ENCODE assay signal across 8 cellular contexts in the genomic region with DNA sequence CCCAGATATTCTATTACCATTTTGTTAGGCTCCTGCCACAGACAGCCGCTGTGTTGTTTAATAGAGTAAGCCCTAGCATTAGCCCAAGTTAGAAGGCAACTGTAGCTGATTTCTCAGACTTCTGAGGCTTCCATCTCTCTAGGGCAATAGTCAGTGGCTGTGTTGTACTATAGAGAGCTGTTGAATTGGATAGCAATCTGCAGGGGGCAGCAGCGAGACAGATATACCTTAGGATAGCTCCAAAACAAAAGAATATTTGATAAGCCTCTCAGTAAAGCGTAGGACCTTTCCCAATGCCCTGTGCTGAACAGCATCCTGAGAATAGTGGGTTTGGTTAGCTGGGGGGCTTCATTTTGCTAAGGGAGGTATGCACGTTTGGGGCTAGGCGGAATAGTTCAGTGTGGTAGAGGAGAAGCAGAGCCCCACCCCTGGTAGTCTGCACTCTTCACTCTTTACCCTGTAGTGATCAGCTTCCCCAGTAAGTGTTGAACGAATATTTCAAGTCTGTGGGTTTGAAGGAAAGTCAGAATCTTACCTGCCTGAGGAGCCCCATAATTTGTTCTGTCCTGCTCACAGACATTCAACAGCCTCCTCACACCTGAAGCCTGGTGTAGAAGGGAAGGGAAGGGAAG.
DNase-seq lines count a peak whose midpoint lies in the region; FAIRE-seq and TF ChIP-seq lines count a peak whose summit lies in the region.

No MANE protein-coding gene starts in this region.

- H3K4me3 Mint-ChIP-seq in Calu3 (ENCODE audit: low read depth, unreplicated experiment), result no peak overlapping the region

- DNase-seq in Calu3 (peak; percentile 64), H7 (peak; percentile 43), SKM-1 (lab: John Stamatoyannopoulos, UW; ENCODE audit: unreplicated experiment) (peak; percentile 2), keratinocyte (ENCODE audit: low read depth, low spot score) (peak; percentile 5), DMS79 treated with DMSO at 0.1 percent for 48 hours (lab: John Stamatoyannopoulos, UW) (no peak), middle frontal gyrus (ENCODE audit: extremely low spot score, low spot score) (no peak), esophagus squamous epithelium (lab: John Stamatoyannopoulos, UW) (no peak)
- DNase-seq in effector CD4-positive, alpha-beta T cell, result no peak

- H3K9me3 ChIP-seq in keratinocyte (ENCODE audit: control insufficient read depth, low read depth, low read length), result no peaks in the 10 kb centered on the region
- no peaks in the 10 kb centered on the region for H3K9me3 ChIP-seq in esophagus squamous epithelium

- no peak overlapping the region for H3K27ac ChIP-seq in keratinocyte (ENCODE audit: control insufficient read depth, insufficient read depth, low read length)
- no peak overlapping the region for H3K27ac ChIP-seq in esophagus squamous epithelium

- TF ChIP-seq CTCF in Calu3 (IDR thresholded peaks at IDR 0.05; ENCODE audit: unreplicated experiment), result no peak
- TF ChIP-seq CTCF in keratinocyte (optimal IDR thresholded peaks at IDR 0.05 in 1 of 3, IDR thresholded peaks at IDR 0.05 in 1 of 3, conservative IDR thresholded peaks at IDR 0.05 in 1 of 3; ENCODE audit: extremely low read depth in 1 of 3, insufficient read depth in 2 of 3, low read length in 3 of 3), result peak; percentile 25 to 54 (median 51)
- TF ChIP-seq CTCF in esophagus squamous epithelium (IDR thresholded peaks at IDR 0.05), result peak in 2 of 6 experiments; percentile 8 to 49

- H3K4me1 ChIP-seq in keratinocyte (ENCODE audit: control insufficient read depth, extremely low read depth, insufficient read depth, low read length), result no peaks in the 10 kb centered on the region
- H3K4me1 ChIP-seq in esophagus squamous epithelium, result no peaks in the 10 kb centered on the region

- H3K4me1 Mint-ChIP-seq in Calu3 (ENCODE audit: low read depth, unreplicated experiment), result peaks cover 27% of the 10 kb centered on the region

- H3K4me2 ChIP-seq in keratinocyte (ENCODE audit: control insufficient read depth, extremely low read depth, insufficient read depth, low read depth, low read length), result no peak overlapping the region

- FAIRE-seq in keratinocyte (lab: Jason Lieb, UNC), result no peak

- no peak overlapping the region for H3K4me3 ChIP-seq in H7 (ENCODE audit: insufficient read depth, low read depth, low read length)
- no peak overlapping the region for H3K4me3 ChIP-seq in keratinocyte (ENCODE audit: control insufficient read depth in 2 of 3, extremely low read depth in 1 of 3, insufficient read depth in 2 of 3, low read depth in 1 of 3, low read length in 3 of 3)
- H3K4me3 ChIP-seq in esophagus squamous epithelium, result no peak overlapping the region

- dilution Hi-C loops in keratinocyte (cut with MboI; ENCODE audit: extremely low pct_ligation_motif_present, low sequenced_read_pairs), result no loop called here

- no peaks in the 10 kb centered on the region for H3K9me3 Mint-ChIP-seq in Calu3 (ENCODE audit: low read depth, unreplicated experiment)

- H3K36me3 Mint-ChIP-seq in Calu3 (ENCODE audit: insufficient read depth, unreplicated experiment), result no peaks in the 10 kb centered on the region

- H3K9ac ChIP-seq in keratinocyte (ENCODE audit: control insufficient read depth, extremely low read depth, insufficient read depth, low read length), result no peak overlapping the region

- no peaks in the 10 kb centered on the region for H3K79me2 ChIP-seq in keratinocyte (ENCODE audit: control insufficient read depth, insufficient read depth, low read length)

- H3K36me3 ChIP-seq in H7 (replicated peaks; ENCODE audit: control insufficient read depth, insufficient read depth, low read length) (no peaks in the 10 kb centered on the region), keratinocyte (ENCODE audit: control insufficient read depth in 2 of 2, extremely low read depth in 1 of 2, insufficient read depth in 2 of 2, low read length in 2 of 2) (no peaks in the 10 kb centered on the region), esophagus squamous epithelium (no peaks in the 10 kb centered on the region)

- BruUV-seq in Calu3 (replicated peaks; lab: Mats Ljungman, UMichigan), result no TSS peak

- H3K27ac Mint-ChIP-seq in Calu3 (ENCODE audit: unreplicated experiment), result no peak overlapping the region

- no peaks in the 10 kb centered on the region for H4K20me1 ChIP-seq in keratinocyte (ENCODE audit: control insufficient read depth, extremely low read depth, insufficient read depth, low read length)

- TF ChIP-seq POLR2A in esophagus squamous epithelium (IDR thresholded peaks at IDR 0.05), result no peak

- no peaks in the 10 kb centered on the region for H3K27me3 Mint-ChIP-seq in Calu3 (ENCODE audit: unreplicated experiment)

- CTCF ChIA-PET in Calu3 (lab: Charles Lee), result interaction anchor here (0.6 to 1.3 kb wide), 9 partner anchors 9 to 984 kb away, joined by 3 to 7 read pairs (median 3); no protein-coding TSS in a partner anchor

- 45 to 53% methylated on average over 6 of the region's 6 CpGs for WGBS in esophagus squamous epithelium, 2 donors

- H3K27me3 ChIP-seq in H7 (ENCODE audit: control insufficient read depth, insufficient read depth, low read length) (no peaks in the 10 kb centered on the region), keratinocyte (ENCODE audit: control insufficient read depth, extremely low read depth, insufficient read depth, low read length) (no peaks in the 10 kb centered on the region), esophagus squamous epithelium (peaks cover 0 to 54% (median 0%) of the 10 kb centered on the region in 4 donors)

- H2AFZ ChIP-seq in keratinocyte (ENCODE audit: control insufficient read depth, low read length), result no peak overlapping the region

- no peaks in the 10 kb centered on the region for H3K9me1 ChIP-seq in keratinocyte (ENCODE audit: control insufficient read depth, extremely low read depth, insufficient read depth, low read length)

- intact Hi-C loops in Calu3 (cut with micrococcal nuclease; ENCODE audit: unreplicated experiment) (no loop called here), esophagus squamous epithelium (cut with DNase I) (no loop called here)

Comparison
In these comparisons a context has a peak if more than half of its experiments do, and no peak if none do; other contexts are left out.
1. DNase-seq: peak in Calu3 (single experiment), H7 (single experiment), SKM-1 (single experiment) and keratinocyte (single experiment); none in effector CD4-positive, alpha-beta T cell (single experiment), DMS79 treated with DMSO at 0.1 percent for 48 hours (single experiment), middle frontal gyrus (single experiment) and esophagus squamous epithelium (single experiment).